8 cellular contexts compared by ENCODE assay signal in genomic region chr11:46731545-46731944, GRCh38. TPM values are rescaled to one million over a fixed set of nuclear protein-coding genes. Genes with fewer than 3 reads are reported as not detected.
"Had no signal": no experiment of that assay in that cellular context is flagged by ENCODE, and none has a peak within 500 bp of the region (broad histone marks: within the 10 kb centered on the region; RNA-seq: fewer than 3 reads in every experiment).

No MANE protein-coding gene starts in this region.

- H2AFZ ChIP-seq: GM23338 had no signal

- FAIRE-seq: H1, H54, HTR-8/SVneo had no signal

- DNase-seq: H9, HCEC 1CT, KBM-7 had no signal

- H3K4me2 ChIP-seq: GM23338 had no signal

- ATAC-seq: GM23338 had no signal

- H3K4me3 ChIP-seq: GM23338 had no signal

RNA-seq across cellular contexts. Expression of gene F2, which starts 12.5 kb away (rescaled TPM):
- total RNA-seq: H1, H9 had no signal
- polyA plus RNA-seq: GM23338, IgD-negative memory B cell had no signal
